Comparison of ENCODE assay signal across 33 cellular contexts in the genomic region with DNA sequence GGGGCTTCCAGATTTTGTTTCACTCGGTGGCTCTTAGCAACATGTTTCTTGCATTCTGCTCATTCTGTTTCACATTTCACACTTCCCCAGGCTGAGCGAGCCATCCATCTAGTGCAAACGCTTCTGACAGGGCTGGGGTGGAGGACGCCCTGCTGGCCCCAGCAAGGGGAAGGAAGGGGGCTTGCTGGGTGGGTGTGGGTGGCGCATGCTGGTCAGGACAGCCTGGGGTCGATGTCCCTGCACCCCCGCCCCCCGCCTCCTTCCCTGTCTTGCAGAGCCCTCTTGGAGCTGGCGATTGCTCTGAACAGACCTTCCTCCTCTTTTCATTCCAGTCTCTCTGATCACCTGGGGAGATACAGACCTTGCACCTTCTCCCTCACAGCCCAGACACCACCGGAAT.
"Had no signal": no experiment of that assay in that cellular context is flagged by ENCODE, and none has a peak within 500 bp of the region (broad histone marks: within the 10 kb centered on the region; RNA-seq: fewer than 3 reads in every experiment).

No MANE protein-coding gene starts in this region.

- H3K27me3 ChIP-seq: ascending aorta, cardiac muscle cell, foreskin keratinocyte, gastrocnemius medialis had no signal

- H3K27me3 Mint-ChIP-seq: activated CD4-positive, alpha-beta memory T cell treated with anti-CD3 and anti-CD28 coated beads for 36 hours; activated CD4-positive, alpha-beta T cell treated with anti-CD3 and anti-CD28 coated beads, Interleukin-2, amount 10 ng/mL, durations not matched to agents 24 days and 14 days had no signal

- H3K4me3 ChIP-seq: ascending aorta, breast epithelium, cardiac muscle cell, coronary artery, dorsolateral prefrontal cortex, esophagus muscularis mucosa, gastrocnemius medialis had no signal

- H3K4me1 Mint-ChIP-seq: activated CD4-positive, alpha-beta T cell treated with anti-CD3 and anti-CD28 coated beads for 36 hours; activated CD4-positive, alpha-beta T cell treated with anti-CD3 and anti-CD28 coated beads, Interleukin-2, amount 10 ng/mL, durations not matched to agents 24 days and 14 days; activated CD8-positive, alpha-beta memory T cell treated with anti-CD3 and anti-CD28 coated beads, Interleukin-2, amount 10 ng/mL, durations not matched to agents 7 days and 5 days; activated naive CD4-positive, alpha-beta T cell treated with anti-CD3 and anti-CD28 coated beads, Interleukin-2, amount 10 ng/mL, durations not matched to agents 7 days and 5 days; activated naive CD8-positive, alpha-beta T cell treated with anti-CD3 and anti-CD28 coated beads, Interleukin-2, amount 10 ng/mL, durations not matched to agents 7 days and 5 days; endodermal cell had no signal

- H3K36me3 ChIP-seq: ascending aorta, breast epithelium, cardiac muscle cell, esophagus muscularis mucosa, gastrocnemius medialis had no signal

- H3K9me3 ChIP-seq: ascending aorta, breast epithelium, esophagus muscularis mucosa, gastrocnemius medialis had no signal

- H3K4me1 ChIP-seq: ascending aorta, breast epithelium, esophagus muscularis mucosa, foreskin keratinocyte, gastrocnemius medialis had no signal

- H3K27ac Mint-ChIP-seq: activated CD4-positive, alpha-beta memory T cell treated with anti-CD3 and anti-CD28 coated beads for 36 hours; activated CD4-positive, alpha-beta T cell treated with anti-CD3 and anti-CD28 coated beads for 36 hours; activated CD4-positive, alpha-beta T cell treated with anti-CD3 and anti-CD28 coated beads, Interleukin-2, amount 10 ng/mL, durations not matched to agents 24 days and 14 days; activated CD8-positive, alpha-beta memory T cell treated with anti-CD3 and anti-CD28 coated beads, Interleukin-2, amount 10 ng/mL, durations not matched to agents 7 days and 5 days; activated CD8-positive, alpha-beta T cell treated with anti-CD3 and anti-CD28 coated beads, Interleukin-2, amount 10 ng/mL, durations not matched to agents 7 days and 5 days; activated naive CD4-positive, alpha-beta T cell treated with anti-CD3 and anti-CD28 coated beads, Interleukin-2, amount 10 ng/mL, durations not matched to agents 7 days and 5 days; activated naive CD4-positive, alpha-beta T cell treated with anti-CD3 and anti-CD28 coated beads, Interleukin-2, amount 50 U/mL, for 72 hours; activated naive CD8-positive, alpha-beta T cell treated with anti-CD3 and anti-CD28 coated beads, Interleukin-2, amount 10 ng/mL, durations not matched to agents 7 days and 5 days; activated T-helper 1 cell treated with anti-CD3 and anti-CD28 coated beads, Interleukin-12 subunit alpha, Interleukin-12 subunit beta, Interleukin-2, Interleukin-4 antibody, amounts not matched to agents 30 ng/mL and 10 ng/mL and 1 ng/mL, durations not matched to agents 14 hours and 24 hours and 36 hours; activated T-helper 2 cell treated with anti-CD3 and anti-CD28 coated beads, Interferon-gamma antibody, Interleukin-2, Interleukin-4, amounts not matched to agents 10 μg/mL and 5 μg/mL and 100 μg/mL, durations not matched to agents 14 hours and 24 hours and 36 hours; dendritic cell treated with granulocyte-macrophage colony-stimulating factor and Interleukin-4, amounts not matched to agents 40 ng/mL and 50 ng/mL, for 4 days; endodermal cell had no signal

- H3K36me3 Mint-ChIP-seq: activated CD4-positive, alpha-beta memory T cell treated with anti-CD3 and anti-CD28 coated beads for 36 hours; activated CD8-positive, alpha-beta memory T cell treated with anti-CD3 and anti-CD28 coated beads, Interleukin-2, amount 10 ng/mL, durations not matched to agents 7 days and 5 days; activated naive CD4-positive, alpha-beta T cell treated with anti-CD3 and anti-CD28 coated beads, Interleukin-2, amount 10 ng/mL, durations not matched to agents 7 days and 5 days; activated naive CD4-positive, alpha-beta T cell treated with anti-CD3 and anti-CD28 coated beads, Interleukin-2, amount 50 U/mL, for 72 hours; activated naive CD8-positive, alpha-beta T cell treated with anti-CD3 and anti-CD28 coated beads, Interleukin-2, amount 10 ng/mL, durations not matched to agents 7 days and 5 days; brain had no signal

- H3K27ac ChIP-seq: ascending aorta, breast epithelium, cardiac muscle cell, coronary artery, dorsolateral prefrontal cortex, esophagus muscularis mucosa, foreskin keratinocyte, gastrocnemius medialis had no signal

- DNase-seq: activated CD4-positive, alpha-beta memory T cell treated with anti-CD3 and anti-CD28 coated beads for 36 hours; activated CD4-positive, alpha-beta T cell treated with anti-CD3 and anti-CD28 coated beads for 36 hours; activated CD4-positive, alpha-beta T cell treated with anti-CD3 and anti-CD28 coated beads, Interleukin-2, amount 10 ng/mL, durations not matched to agents 24 days and 14 days; activated CD4-positive, CD25-positive, alpha-beta regulatory T cell; activated CD4-positive, CD25-positive, alpha-beta regulatory T cell treated with anti-CD3 and anti-CD28 coated beads, Interleukin-2, amount 50 U/mL, for 72 hours; activated CD8-positive, alpha-beta memory T cell treated with anti-CD3 and anti-CD28 coated beads, Interleukin-2, amount 10 ng/mL, durations not matched to agents 7 days and 5 days; activated CD8-positive, alpha-beta memory T cell treated with anti-CD3 and anti-CD28 coated beads, Interleukin-2, amount 50 U/mL, for 4 hours; activated CD8-positive, alpha-beta T cell treated with anti-CD3 and anti-CD28 coated beads, Interleukin-2, amount 10 ng/mL, durations not matched to agents 7 days and 5 days; activated gamma-delta T cell; activated naive CD4-positive, alpha-beta T cell; activated naive CD4-positive, alpha-beta T cell treated with anti-CD3 and anti-CD28 coated beads, Interleukin-2, amount 10 ng/mL, durations not matched to agents 7 days and 5 days; activated naive CD8-positive, alpha-beta T cell treated with anti-CD3 and anti-CD28 coated beads, Interleukin-2, amount 10 ng/mL, durations not matched to agents 7 days and 5 days; activated T-cell treated with anti-CD3 and anti-CD28 coated beads, Interleukin-2, amount 50 U/mL, for 1 hour; activated T-cell treated with anti-CD3 and anti-CD28 coated beads, Interleukin-2, amount 50 U/mL, for 48 hours; central memory CD4-positive, alpha-beta T cell; effector memory CD4-positive, alpha-beta T cell; endodermal cell; erythroblast; foreskin keratinocyte; gastrocnemius medialis; glutamatergic neuron; T-helper 2 cell had no signal

- ATAC-seq: activated CD4-positive, alpha-beta T cell treated with anti-CD3 and anti-CD28 coated beads for 36 hours; activated CD8-positive, alpha-beta memory T cell treated with anti-CD3 and anti-CD28 coated beads, Interleukin-2, amount 10 ng/mL, durations not matched to agents 7 days and 5 days; activated CD8-positive, alpha-beta T cell treated with anti-CD3 and anti-CD28 coated beads, Interleukin-2, amount 10 ng/mL, durations not matched to agents 7 days and 5 days; activated naive CD4-positive, alpha-beta T cell treated with anti-CD3 and anti-CD28 coated beads, Interleukin-2, amount 50 U/mL, for 72 hours; foreskin keratinocyte; gastrocnemius medialis had no signal

- H3K9me3 Mint-ChIP-seq: activated CD4-positive, alpha-beta memory T cell treated with anti-CD3 and anti-CD28 coated beads for 36 hours; activated CD4-positive, alpha-beta T cell treated with anti-CD3 and anti-CD28 coated beads, Interleukin-2, amount 10 ng/mL, durations not matched to agents 24 days and 14 days; activated naive CD4-positive, alpha-beta T cell treated with anti-CD3 and anti-CD28 coated beads, Interleukin-2, amount 10 ng/mL, durations not matched to agents 7 days and 5 days; activated naive CD4-positive, alpha-beta T cell treated with anti-CD3 and anti-CD28 coated beads, Interleukin-2, amount 50 U/mL, for 72 hours; activated naive CD8-positive, alpha-beta T cell treated with anti-CD3 and anti-CD28 coated beads, Interleukin-2, amount 10 ng/mL, durations not matched to agents 7 days and 5 days; activated T-helper 1 cell treated with anti-CD3 and anti-CD28 coated beads, Interleukin-12 subunit alpha, Interleukin-12 subunit beta, Interleukin-2, Interleukin-4 antibody, amounts not matched to agents 30 ng/mL and 10 ng/mL and 1 ng/mL, durations not matched to agents 14 hours and 24 hours and 36 hours; activated T-helper 2 cell treated with anti-CD3 and anti-CD28 coated beads, Interferon-gamma antibody, Interleukin-2, Interleukin-4, amounts not matched to agents 10 μg/mL and 5 μg/mL and 100 μg/mL, durations not matched to agents 14 hours and 24 hours and 36 hours; dendritic cell treated with granulocyte-macrophage colony-stimulating factor and Interleukin-4, amounts not matched to agents 40 ng/mL and 50 ng/mL, for 4 days; endodermal cell had no signal

- H3K4me3 Mint-ChIP-seq: activated CD4-positive, alpha-beta memory T cell treated with anti-CD3 and anti-CD28 coated beads for 36 hours; activated CD4-positive, alpha-beta T cell treated with anti-CD3 and anti-CD28 coated beads for 36 hours; activated CD4-positive, alpha-beta T cell treated with anti-CD3 and anti-CD28 coated beads, Interleukin-2, amount 10 ng/mL, durations not matched to agents 24 days and 14 days; activated CD8-positive, alpha-beta memory T cell treated with anti-CD3 and anti-CD28 coated beads, Interleukin-2, amount 10 ng/mL, durations not matched to agents 7 days and 5 days; activated CD8-positive, alpha-beta T cell treated with anti-CD3 and anti-CD28 coated beads, Interleukin-2, amount 10 ng/mL, durations not matched to agents 7 days and 5 days; activated naive CD4-positive, alpha-beta T cell treated with anti-CD3 and anti-CD28 coated beads, Interleukin-2, amount 10 ng/mL, durations not matched to agents 7 days and 5 days; activated naive CD8-positive, alpha-beta T cell treated with anti-CD3 and anti-CD28 coated beads, Interleukin-2, amount 10 ng/mL, durations not matched to agents 7 days and 5 days; activated T-helper 1 cell treated with anti-CD3 and anti-CD28 coated beads, Interleukin-12 subunit alpha, Interleukin-12 subunit beta, Interleukin-2, Interleukin-4 antibody, amounts not matched to agents 30 ng/mL and 10 ng/mL and 1 ng/mL, durations not matched to agents 14 hours and 24 hours and 36 hours; dendritic cell treated with granulocyte-macrophage colony-stimulating factor and Interleukin-4, amounts not matched to agents 40 ng/mL and 50 ng/mL, for 4 days; endodermal cell had no signal
